Comparison of ENCODE assay signal across 12 cellular contexts in genomic region chr15:41829959-41830646, GRCh38.
"Had no signal": no experiment of that assay in that cellular context is flagged by ENCODE, and none has a peak within 500 bp of the region (broad histone marks: within the 10 kb centered on the region; RNA-seq: fewer than 3 reads in every experiment).

No MANE protein-coding gene starts in this region.

- H3K27me3 ChIP-seq: brain microvascular endothelial cell, gastroesophageal sphincter had no signal

- H3K4me3 ChIP-seq: gastroesophageal sphincter had no signal

- H3K27ac ChIP-seq: brain microvascular endothelial cell, gastroesophageal sphincter, neutrophil had no signal

- ATAC-seq: gastroesophageal sphincter, left lobe of liver had no signal

- DNase-seq: activated CD4-positive, alpha-beta T cell treated with anti-CD3 and anti-CD28 coated beads, Interleukin-2, amount 10 ng/mL, durations not matched to agents 7 days and 5 days; activated naive CD4-positive, alpha-beta T cell treated with anti-CD3 and anti-CD28 coated beads for 36 hours; amygdala; brain microvascular endothelial cell; erythroblast; naive B cell; stimulated activated CD4-positive, alpha-beta T cell treated with anti-CD3 and anti-CD28 coated beads, Interleukin-4, amount 100 ng/mL, for 1 hour; stimulated activated naive CD4-positive, alpha-beta T cell treated with Interleukin-2 at 50 U/mL for 16 hours; trophoblast cell had no signal

- H3K9me3 ChIP-seq: gastroesophageal sphincter, neutrophil had no signal
